In the genomic region with DNA sequence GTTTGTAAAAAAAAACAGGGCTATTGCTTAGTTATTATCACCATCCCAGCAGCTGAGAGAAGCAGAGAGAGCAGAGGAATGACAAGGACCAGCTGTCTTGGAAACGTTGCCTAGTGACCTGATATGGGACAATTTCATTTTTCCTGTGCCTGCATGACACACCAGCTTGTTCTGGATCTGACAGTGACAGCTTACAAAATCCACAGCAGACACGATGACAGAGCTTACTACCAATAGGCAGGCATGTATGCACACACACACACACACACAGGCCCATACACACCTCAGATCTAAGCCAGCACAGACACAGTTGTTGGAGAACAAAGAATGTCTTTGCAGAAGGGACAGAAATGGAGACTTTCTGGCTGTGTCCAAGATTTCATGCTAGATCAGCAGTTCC, we compare ENCODE assay signal across 22 cellular contexts. TPM values are rescaled to one million over a fixed set of nuclear protein-coding genes. Genes with fewer than 3 reads are reported as not detected.
DNase-seq lines count a peak whose midpoint lies in the region; TF ChIP-seq lines count a peak whose summit lies in the region.
"Had no signal": no experiment of that assay in that cellular context is flagged by ENCODE, and none has a peak within 500 bp of the region (broad histone marks: within the 10 kb centered on the region; RNA-seq: fewer than 3 reads in every experiment).

No MANE protein-coding gene starts in this region.

- intact Hi-C loops in esophagus muscularis mucosa (cut with DNase I) = loop anchor here (10.0 kb wide), 1 partner anchor 121 kb away; no protein-coding TSS in a partner anchor
- intact Hi-C loops in mammary epithelial cell (cut with micrococcal nuclease) = no loop called here

- in situ Hi-C loops in mammary epithelial cell (cut with MboI; ENCODE audit: low sequenced_read_pairs in 2 of 2) = no loop called here

- 5% methylated on average over 2 of the region's 2 CpGs for WGBS in esophagus muscularis mucosa
- WGBS in trophoblast cell (ENCODE audit: extremely low coverage, insufficient coverage, insufficient read length) = no CpG with 5 or more reads among the region's 2 CpGs
- 18% methylated on average over 2 of the region's 2 CpGs for WGBS in mammary epithelial cell (ENCODE audit: low coverage, missing lambda C conversion rate)

- H2BK5ac ChIP-seq in trophoblast cell (ENCODE audit: low read depth, low read length, poor library complexity) = no peak overlapping the region

- H3K79me2 ChIP-seq in trophoblast cell (ENCODE audit: control insufficient read depth, insufficient read depth, low read length, poor library complexity) (no peaks in the 10 kb centered on the region), mammary epithelial cell (ENCODE audit: insufficient read depth, low read length) (no peaks in the 10 kb centered on the region)

- H3K79me1 ChIP-seq in trophoblast cell (ENCODE audit: low read length) = peaks cover 4% of the 10 kb centered on the region

- no TSS peak for BruUV-seq in mammary epithelial cell (replicated peaks; lab: Mats Ljungman, UMichigan)

- no peak overlapping the region for H2BK120ac ChIP-seq in trophoblast cell (ENCODE audit: insufficient read depth, low read length, poor library complexity)

- H3K27ac ChIP-seq in esophagus muscularis mucosa (replicated peaks in 1 of 4) (peak overlapping the region; percentile 81 to 86 (median 83)), iPS-20b (ENCODE audit: low read length) (no peak overlapping the region), trophoblast cell (ENCODE audit: low read depth, low read length) (no peak overlapping the region), mammary epithelial cell (ENCODE audit: insufficient read depth, low read depth, low read length) (no peak overlapping the region)
- H3K27ac ChIP-seq: BLaER1 treated with 17β-estradiol and CSF1 and Interleukin-3, amounts not matched to agents 10 nM and 100 nM; body of pancreas had no signal

- H3K4me2 ChIP-seq in trophoblast cell (ENCODE audit: low read length) (no peak overlapping the region), mammary epithelial cell (ENCODE audit: insufficient read depth, low read depth, low read length) (no peak overlapping the region)
- H3K4me2 ChIP-seq: BLaER1 treated with 17β-estradiol and CSF1 and Interleukin-3, amounts not matched to agents 10 nM and 100 nM had no signal

- H4K12ac ChIP-seq in trophoblast cell (ENCODE audit: low read depth, low read length) = no peak overlapping the region

- H3K36me3 ChIP-seq in esophagus muscularis mucosa = no peaks in the 10 kb centered on the region
- no peaks in the 10 kb centered on the region for H3K36me3 ChIP-seq in iPS-20b (ENCODE audit: insufficient read depth, low read depth, low read length)
- no peaks in the 10 kb centered on the region for H3K36me3 ChIP-seq in trophoblast cell (ENCODE audit: control insufficient read depth in 1 of 2, insufficient read depth in 2 of 2, low read length in 2 of 2)
- no peaks in the 10 kb centered on the region for H3K36me3 ChIP-seq in mammary epithelial cell (ENCODE audit: insufficient read depth, low read length)
- H3K36me3 ChIP-seq: BLaER1 treated with 17β-estradiol and CSF1 and Interleukin-3, amounts not matched to agents 10 nM and 100 nM; upper lobe of left lung had no signal

- H2BK12ac ChIP-seq in trophoblast cell (ENCODE audit: low read length) = no peak overlapping the region

- no peak overlapping the region for H3K18ac ChIP-seq in trophoblast cell (ENCODE audit: low read length)

- dilution Hi-C loops in mammary epithelial cell (cut with HindIII; ENCODE audit: low sequenced_read_pairs) = no loop called here

- DNase-seq in NCI-H1694 treated with DMSO at 0.1 percent for 48 hours (lab: John Stamatoyannopoulos, UW) (peak; percentile 52), esophagus muscularis mucosa (ENCODE audit: extremely low spot score) (no peak), trophoblast cell (peak; percentile 22 to 64), mammary epithelial cell (no peak), NCI-H1436 (lab: John Stamatoyannopoulos, UW) (no peak)
- no peak for DNase-seq in activated CD4-positive, alpha-beta T cell treated with anti-CD3 and anti-CD28 coated beads for 48 hours
- no peak for DNase-seq in stimulated activated CD4-positive, alpha-beta T cell treated with anti-CD3 and anti-CD28 coated beads, Interleukin-1b, Interleukin-23, amount 100 ng/mL, for 48 hours
- DNase-seq: ACHN; activated CD4-positive, alpha-beta memory T cell treated with anti-CD3 and anti-CD28 coated beads for 36 hours; activated effector memory CD4-positive, alpha-beta T cell treated with anti-CD3 and anti-CD28 coated beads, Interleukin-2, amount 50 U/mL, for 16 hours; body of pancreas; effector memory CD4-positive, alpha-beta T cell; Kasumi-1; NCI-H1048; NCI-H2107; NCI-H526; retina; RPMI8226; T-helper 9 cell; upper lobe of left lung had no signal

- H4K20me1 ChIP-seq in mammary epithelial cell (ENCODE audit: insufficient read depth, low read length) = no peaks in the 10 kb centered on the region
- H4K20me1 ChIP-seq: BLaER1 treated with 17β-estradiol and CSF1 and Interleukin-3, amounts not matched to agents 10 nM and 100 nM had no signal

- no peaks in the 10 kb centered on the region for H3K27me3 ChIP-seq in esophagus muscularis mucosa
- H3K27me3 ChIP-seq in iPS-20b (ENCODE audit: insufficient read depth, low read length) = no peaks in the 10 kb centered on the region
- no peaks in the 10 kb centered on the region for H3K27me3 ChIP-seq in trophoblast cell (ENCODE audit: insufficient read depth, low read length)
- no peaks in the 10 kb centered on the region for H3K27me3 ChIP-seq in mammary epithelial cell (ENCODE audit: insufficient read depth, low read length)
- H3K27me3 ChIP-seq: BLaER1 treated with 17β-estradiol and CSF1 and Interleukin-3, amounts not matched to agents 10 nM and 100 nM; body of pancreas; upper lobe of left lung had no signal

- no peaks in the 10 kb centered on the region for H3K9me3 ChIP-seq in esophagus muscularis mucosa
- H3K9me3 ChIP-seq in iPS-20b (ENCODE audit: insufficient read depth, low read depth, low read length) = no peaks in the 10 kb centered on the region
- H3K9me3 ChIP-seq in trophoblast cell (ENCODE audit: insufficient read depth, low read depth, low read length) = no peaks in the 10 kb centered on the region
- peaks cover 32% of the 10 kb centered on the region for H3K9me3 ChIP-seq in mammary epithelial cell (replicated peaks; ENCODE audit: insufficient read depth, low read length)
- H3K9me3 ChIP-seq: BLaER1 treated with 17β-estradiol and CSF1 and Interleukin-3, amounts not matched to agents 10 nM and 100 nM; body of pancreas; upper lobe of left lung had no signal

- CTCF ChIA-PET in mammary epithelial cell (lab: Charles Lee; ENCODE audit: low non-redundant PET) = no interaction called here

- no peak overlapping the region for H2AK5ac ChIP-seq in trophoblast cell (ENCODE audit: low read length)

- TF ChIP-seq EP300 in esophagus muscularis mucosa (IDR thresholded peaks at IDR 0.05) = no peak

- H4K8ac ChIP-seq in trophoblast cell (ENCODE audit: low read depth, low read length) = no peak overlapping the region

- H3K4me3 ChIP-seq in esophagus muscularis mucosa (no peak overlapping the region), iPS-20b (ENCODE audit: low read length) (no peak overlapping the region), trophoblast cell (ENCODE audit: low read depth, low read length) (no peak overlapping the region), mammary epithelial cell (replicated peaks in 1 of 3; ENCODE audit: insufficient read depth in 1 of 3, low read depth in 2 of 3, low read length in 3 of 3) (no peak overlapping the region)
- H3K4me3 ChIP-seq: BLaER1 treated with 17β-estradiol and CSF1 and Interleukin-3, amounts not matched to agents 10 nM and 100 nM; body of pancreas; upper lobe of left lung had no signal

- TF ChIP-seq CTCF in esophagus muscularis mucosa (IDR thresholded peaks at IDR 0.05) (no peak), mammary epithelial cell (conservative IDR thresholded peaks at IDR 0.05 in 1 of 2, IDR thresholded peaks at IDR 0.05 in 1 of 2; ENCODE audit: extremely low read depth in 1 of 2, insufficient read depth in 1 of 2, low read depth in 1 of 2, low read length in 2 of 2) (no peak)

- no peak overlapping the region for H2AFZ ChIP-seq in trophoblast cell (ENCODE audit: insufficient read depth, low read length, poor library complexity)
- no peak overlapping the region for H2AFZ ChIP-seq in mammary epithelial cell (ENCODE audit: low read depth, low read length)

- H3K4ac ChIP-seq in trophoblast cell (ENCODE audit: low read depth, low read length) = no peak overlapping the region

- TF ChIP-seq POLR2A in esophagus muscularis mucosa (IDR thresholded peaks at IDR 0.05; ENCODE audit: low read depth) = no peak

- H3K23ac ChIP-seq in trophoblast cell (ENCODE audit: low read length) = no peak overlapping the region

- H3K14ac ChIP-seq in trophoblast cell (ENCODE audit: low read length) = no peak overlapping the region

- peak overlapping the region; percentile 9; the same call in 1 of the 2 replicates for H3K9ac ChIP-seq in iPS-20b (ENCODE audit: low read depth, low read length)
- no peak overlapping the region for H3K9ac ChIP-seq in trophoblast cell (ENCODE audit: low read length)
- H3K9ac ChIP-seq in mammary epithelial cell (ENCODE audit: insufficient read depth, low read length) = no peak overlapping the region
- H3K9ac ChIP-seq: BLaER1 treated with 17β-estradiol and CSF1 and Interleukin-3, amounts not matched to agents 10 nM and 100 nM had no signal

- no peak overlapping the region for H4K91ac ChIP-seq in trophoblast cell (ENCODE audit: low read depth, low read length)

- H3K4me1 ChIP-seq in esophagus muscularis mucosa (peaks cover 33 to 67% (median 63%) of the 10 kb centered on the region in 4 donors), iPS-20b (ENCODE audit: insufficient read depth, low read length) (peaks cover 25% of the 10 kb centered on the region; the same call in 1 of the 2 replicates), trophoblast cell (ENCODE audit: control insufficient read depth in 1 of 2, insufficient read depth in 2 of 2, low read length in 2 of 2) (peaks cover 11 to 19% of the 10 kb centered on the region in 2 experiments), mammary epithelial cell (ENCODE audit: insufficient read depth, low read length) (no peaks in the 10 kb centered on the region)
- H3K4me1 ChIP-seq: body of pancreas had no signal

RNA-seq across cellular contexts. Expression of a gene that starts 25.4 kb away (rescaled TPM):
- total RNA-seq in esophagus muscularis mucosa (100 to 1,000 TPM; 416 to 573 (median 443) TPM), mammary epithelial cell (1 to 10 TPM in 1 of 2 donors, not detected in 1; 4.5 TPM)
- 373 and 404 TPM in 2 replicates for polyA plus RNA-seq in trophoblast cell (2013)
- not detected for polyA plus RNA-seq in mammary epithelial cell
- polyA minus RNA-seq in mammary epithelial cell = not detected
- total RNA-seq: activated CD4-positive, alpha-beta memory T cell treated with anti-CD3 and anti-CD28 coated beads for 36 hours had no signal

Comparison
In these comparisons a context has a peak if more than half of its experiments do, and no peak if none do; other contexts are left out.
1. DNase-seq: peak in NCI-H1694 treated with DMSO at 0.1 percent for 48 hours (single experiment) and trophoblast cell (2 of 2); none in esophagus muscularis mucosa (single experiment), activated CD4-positive, alpha-beta T cell treated with anti-CD3 and anti-CD28 coated beads for 48 hours (single experiment), mammary epithelial cell (single experiment), stimulated activated CD4-positive, alpha-beta T cell treated with anti-CD3 and anti-CD28 coated beads, Interleukin-1b, Interleukin-23, amount 100 ng/mL, for 48 hours (single experiment) and NCI-H1436 (single experiment).
2. H3K27ac ChIP-seq: peak in esophagus muscularis mucosa (4 of 4); none in iPS-20b (single experiment), trophoblast cell (single experiment) and mammary epithelial cell (single experiment).
3. RNA of a gene that starts 25.4 kb away (total RNA-seq): 416 to 573 TPM in esophagus muscularis mucosa; 4.5 TPM in mammary epithelial cell; every median in the first group is over 10 times any median in the second.